ENCODE assay signal across 1 cellular context in genomic region chr16:4200000-4200780, GRCh38.
TF ChIP-seq lines count a peak whose summit lies in the region.

No MANE protein-coding gene starts in this region.

TF ChIP-seq in HepG2, 621 proteins besides CTCF, POLR2A, EP300 and RAD21 (continued from another document):
- TF ChIP-seq ZNF556 (CRISPR knock-in tag; IDR thresholded peaks at IDR 0.05; ENCODE audit: borderline replicate concordance): no peak
- no peak for TF ChIP-seq ZSCAN30 (CRISPR knock-in tag; IDR thresholded peaks at IDR 0.05)
- no peak for TF ChIP-seq HNF4G (IDR thresholded peaks at IDR 0.05; ENCODE audit: borderline replicate concordance, low read depth, low read length)
- TF ChIP-seq HNF4G (CRISPR knock-in tag; IDR thresholded peaks at IDR 0.05; ENCODE audit: borderline replicate concordance, low read depth): 0 out of 2 replicates have a peak, but pooled peaks have one; percentile 16
- 0 out of 2 replicates have a peak, but pooled peaks have one; percentile 26 for TF ChIP-seq FOXO1 (CRISPR knock-in tag; IDR thresholded peaks at IDR 0.05)
- TF ChIP-seq ZZZ3 (CRISPR knock-in tag; IDR thresholded peaks at IDR 0.05; ENCODE audit: borderline replicate concordance): no peak
- no peak for TF ChIP-seq ZNF788 (CRISPR knock-in tag; IDR thresholded peaks at IDR 0.05; ENCODE audit: borderline replicate concordance)
- TF ChIP-seq FOXP1 (IDR thresholded peaks at IDR 0.05): no peak
- 0 out of 2 replicates have a peak, but pooled peaks have one; percentile 6 for TF ChIP-seq FOXP1 (CRISPR knock-in tag; IDR thresholded peaks at IDR 0.05)
- TF ChIP-seq TBX3 (IDR thresholded peaks at IDR 0.05; ENCODE audit: borderline replicate concordance): no peak
- TF ChIP-seq FOXA3 (CRISPR knock-in tag; IDR thresholded peaks at IDR 0.05): 0 out of 2 replicates have a peak, but pooled peaks have one; percentile 15
- TF ChIP-seq ZFX (CRISPR knock-in tag; IDR thresholded peaks at IDR 0.05; ENCODE audit: low read depth): peak; percentile 53; the same call in 1 of the 2 replicates
- TF ChIP-seq ZEB1 (IDR thresholded peaks at IDR 0.05; ENCODE audit: insufficient replicate concordance, low read depth): no peak
- no peak for TF ChIP-seq IRX3 (CRISPR knock-in tag; IDR thresholded peaks at IDR 0.05; ENCODE audit: borderline replicate concordance, low read depth)
- 0 out of 2 replicates have a peak, but pooled peaks have one; percentile 47 for TF ChIP-seq ZNF225 (CRISPR knock-in tag; IDR thresholded peaks at IDR 0.05)
- TF ChIP-seq BCL3 (CRISPR knock-in tag; IDR thresholded peaks at IDR 0.05): 0 out of 2 replicates have a peak, but pooled peaks have one; percentile 42
- peak; percentile 87 for TF ChIP-seq XRCC5 (optimal IDR thresholded peaks at IDR 0.05; ENCODE audit: low read length)
